Comparison of ENCODE assay signal across 24 cellular contexts in the genomic region with DNA sequence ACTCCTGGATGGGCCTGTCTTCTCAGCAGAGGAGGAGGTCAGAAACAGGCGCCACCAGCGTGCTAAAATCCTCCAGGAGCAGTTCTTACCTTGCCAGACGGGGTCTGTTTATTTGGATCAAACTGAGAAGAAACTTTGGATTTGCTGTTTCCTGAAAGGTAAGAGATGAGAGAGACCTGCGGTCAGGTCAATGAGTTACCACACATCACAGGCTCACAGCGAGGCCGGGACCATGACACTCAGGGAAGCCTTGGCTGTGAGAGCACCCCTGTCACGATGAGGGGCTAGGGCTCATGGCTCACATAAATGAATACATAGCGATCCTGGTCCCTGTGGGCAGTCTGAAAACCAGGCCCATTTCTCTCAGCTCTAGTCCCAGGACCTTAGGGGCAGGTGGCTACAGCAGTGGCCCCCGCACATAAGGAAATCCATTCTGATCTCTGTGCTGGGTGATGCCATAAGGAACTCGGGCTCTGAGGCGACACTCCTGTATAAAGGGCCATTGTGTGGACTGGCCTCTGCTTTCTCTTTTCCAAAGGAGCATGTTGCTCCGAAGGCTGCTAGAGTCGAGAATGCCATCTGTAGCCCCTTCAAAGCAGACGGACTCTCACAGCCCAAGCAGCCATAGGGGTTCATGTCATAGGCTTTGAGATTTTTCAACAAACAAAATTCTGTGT. TPM values are rescaled to one million over a fixed set of nuclear protein-coding genes. Genes with fewer than 3 reads are reported as not detected.
DNase-seq lines count a peak whose midpoint lies in the region; ATAC-seq, FAIRE-seq and TF ChIP-seq lines count a peak whose summit lies in the region.
"Had no signal": no experiment of that assay in that cellular context is flagged by ENCODE, and none has a peak within 500 bp of the region (broad histone marks: within the 10 kb centered on the region; RNA-seq: fewer than 3 reads in every experiment).

No MANE protein-coding gene starts in this region.

- H2AFZ ChIP-seq in SK-N-SH (ENCODE audit: low read depth): no peak overlapping the region

- 96% methylated on average over 11 of the region's 14 CpGs for WGBS in SK-N-SH (ENCODE audit: low lambda C conversion rate)

- CTCF ChIA-PET in SK-N-SH (lab: Yijun Ruan, JAX): interaction anchor here (1.1 to 3.4 kb wide), 2 partner anchors 31 to 152 kb away, joined by 3 to 17 read pairs; no protein-coding TSS in a partner anchor

- POLR2A ChIA-PET in SK-N-SH (lab: Yijun Ruan, JAX): no interaction called here

- H3F3A ChIP-seq in SK-N-SH (replicated peaks; ENCODE audit: insufficient read depth): peaks cover 4% of the 10 kb centered on the region

- H3K27me3 ChIP-seq in dorsolateral prefrontal cortex: no peaks in the 10 kb centered on the region
- no peaks in the 10 kb centered on the region for H3K27me3 ChIP-seq in SK-N-SH (ENCODE audit: insufficient read depth)
- H3K27me3 ChIP-seq: stomach had no signal

- H3K36me3 Mint-ChIP-seq in stimulated activated naive CD8-positive, alpha-beta T cell treated with anti-CD3 and anti-CD28 coated beads, Interleukin-15, Interleukin-2, amounts not matched to agents 100 ng/mL and 50 ng/mL, for 24 hours (ENCODE audit: low read depth): peaks cover 80% of the 10 kb centered on the region

- no peaks in the 10 kb centered on the region for H4K20me1 ChIP-seq in SK-N-SH (ENCODE audit: insufficient read depth)

- H3K4me2 ChIP-seq in SK-N-SH: no peak overlapping the region

- FAIRE-seq in GM19239 (lab: Jason Lieb, UNC): no peak
- FAIRE-seq: small intestine had no signal

- H3K4me1 Mint-ChIP-seq in stimulated activated naive CD8-positive, alpha-beta T cell treated with anti-CD3 and anti-CD28 coated beads, Interleukin-15, Interleukin-2, amounts not matched to agents 100 ng/mL and 50 ng/mL, for 24 hours (ENCODE audit: low read depth): peaks cover 8% of the 10 kb centered on the region

- intact Hi-C loops in dorsolateral prefrontal cortex (cut with DNase I): loop anchor here (10.0 kb wide), 2 partner anchors 106 to 146 kb away; no protein-coding TSS in a partner anchor

- no peak for ATAC-seq in stimulated activated naive CD8-positive, alpha-beta T cell treated with anti-CD3 and anti-CD28 coated beads, Interleukin-15, Interleukin-2, amounts not matched to agents 100 U/mL and 50 U/mL, for 24 hours
- ATAC-seq: HCT116; natural killer cell treated with Interleukin-12 subunit alpha and Interleukin-12 subunit beta and Interleukin-15 and Interleukin-18, amount 100 ng/mL, for 72 hours; psoas muscle had no signal

- TF ChIP-seq CTCF in dorsolateral prefrontal cortex (IDR thresholded peaks at IDR 0.05 in 54 of 56, conservative IDR thresholded peaks at IDR 0.05 in 2 of 56; ENCODE audit: low read depth in 1 of 56, partially characterized antibody in 56 of 56): no peak
- no peak for TF ChIP-seq CTCF in SK-N-SH (IDR thresholded peaks at IDR 0.05)

- H3K4me3 ChIP-seq in dorsolateral prefrontal cortex (no peak overlapping the region), SK-N-SH (ENCODE audit: low read depth in 2 of 2, low read length in 1 of 2) (no peak overlapping the region)
- H3K4me3 ChIP-seq: psoas muscle, stomach had no signal

- H3K36me3 ChIP-seq in SK-N-SH (replicated peaks in 1 of 2; ENCODE audit: control insufficient read depth in 1 of 2, insufficient read depth in 2 of 2, low read length in 1 of 2): peaks cover 45 to 59% of the 10 kb centered on the region in 2 experiments

- H3K4me1 ChIP-seq in SK-N-SH (ENCODE audit: control insufficient read depth in 1 of 2, insufficient read depth in 2 of 2, low read depth in 1 of 2, low read length in 1 of 2): no peaks in the 10 kb centered on the region
- H3K4me1 ChIP-seq: psoas muscle, stomach had no signal

- H3K27ac ChIP-seq in dorsolateral prefrontal cortex (peak overlapping the region in 40 of 59 donors; percentile 2 to 74 (median 34)), SK-N-SH (ENCODE audit: low read depth in 2 of 2, low read length in 1 of 2) (no peak overlapping the region)
- H3K27ac ChIP-seq: psoas muscle, stomach had no signal

- no peaks in the 10 kb centered on the region for H3K9me3 Mint-ChIP-seq in stimulated activated naive CD8-positive, alpha-beta T cell treated with anti-CD3 and anti-CD28 coated beads, Interleukin-15, Interleukin-2, amounts not matched to agents 100 ng/mL and 50 ng/mL, for 24 hours
- H3K9me3 Mint-ChIP-seq: activated T-helper 2 cell treated with anti-CD3 and anti-CD28 coated beads, Interferon-gamma antibody, Interleukin-2, Interleukin-4, amounts not matched to agents 10 μg/mL and 5 μg/mL and 100 μg/mL, durations not matched to agents 14 hours and 24 hours and 36 hours; natural killer cell treated with Interleukin-12 subunit alpha and Interleukin-12 subunit beta and Interleukin-15 and Interleukin-18, amount 100 ng/mL, for 72 hours had no signal

- H3K9me3 ChIP-seq in SK-N-SH: no peaks in the 10 kb centered on the region
- H3K9me3 ChIP-seq: psoas muscle, stomach had no signal

- H3K9ac ChIP-seq in SK-N-SH: no peak overlapping the region

- no peak for DNase-seq in stimulated activated naive CD8-positive, alpha-beta T cell treated with anti-CD3 and anti-CD28 coated beads, Interleukin-15, Interleukin-2, amounts not matched to agents 100 U/mL and 50 U/mL, for 24 hours
- DNase-seq in dorsolateral prefrontal cortex (peak in 4 of 10 donors; percentile 21 to 32 (median 28)), pons (ENCODE audit: low spot score) (peak; percentile 67), GM19239 (ENCODE audit: insufficient read length, low spot score) (no peak), DMS53 treated with DMSO at 0.1 percent for 48 hours (lab: John Stamatoyannopoulos, UW; ENCODE audit: unreplicated experiment) (no peak), CD1c-positive myeloid dendritic cell (ENCODE audit: extremely low spot score) (no peak), SK-N-SH (no peak)
- DNase-seq: central memory CD4-positive, alpha-beta T cell; erythroblast; foreskin melanocyte; mesenchymal stem cell; NCI-H1105; NCI-H2081 treated with DMSO at 0.1 percent for 48 hours; NCI-H524; small intestine; stimulated activated CD4-positive, alpha-beta T cell treated with anti-CD3 and anti-CD28 coated beads, Interleukin-2, amount 100 ng/mL, for 48 hours; stomach; T1000 had no signal

- no peak overlapping the region for H3K4me3 Mint-ChIP-seq in stimulated activated naive CD8-positive, alpha-beta T cell treated with anti-CD3 and anti-CD28 coated beads, Interleukin-15, Interleukin-2, amounts not matched to agents 100 ng/mL and 50 ng/mL, for 24 hours
- H3K4me3 Mint-ChIP-seq: natural killer cell treated with Interleukin-12 subunit alpha and Interleukin-12 subunit beta and Interleukin-15 and Interleukin-18, amount 100 ng/mL, for 72 hours had no signal

- H3K27me3 Mint-ChIP-seq in stimulated activated naive CD8-positive, alpha-beta T cell treated with anti-CD3 and anti-CD28 coated beads, Interleukin-15, Interleukin-2, amounts not matched to agents 100 ng/mL and 50 ng/mL, for 24 hours: no peaks in the 10 kb centered on the region
- H3K27me3 Mint-ChIP-seq: natural killer cell treated with Interleukin-12 subunit alpha and Interleukin-12 subunit beta and Interleukin-15 and Interleukin-18, amount 100 ng/mL, for 72 hours had no signal

- H3K9me2 ChIP-seq in SK-N-SH: no peaks in the 10 kb centered on the region

- H3K79me2 ChIP-seq in SK-N-SH (ENCODE audit: insufficient read depth): no peaks in the 10 kb centered on the region

- no peak for TF ChIP-seq EP300 in SK-N-SH (IDR thresholded peaks at IDR 0.05; ENCODE audit: borderline replicate concordance in 1 of 2, low read depth in 1 of 2, low read length in 1 of 2)

- no peak for TF ChIP-seq RAD21 in SK-N-SH (IDR thresholded peaks at IDR 0.05; ENCODE audit: low read length)

- peak overlapping the region; percentile 90 for H3K27ac Mint-ChIP-seq in stimulated activated naive CD8-positive, alpha-beta T cell treated with anti-CD3 and anti-CD28 coated beads, Interleukin-15, Interleukin-2, amounts not matched to agents 100 ng/mL and 50 ng/mL, for 24 hours
- H3K27ac Mint-ChIP-seq: natural killer cell treated with Interleukin-12 subunit alpha and Interleukin-12 subunit beta and Interleukin-15 and Interleukin-18, amount 100 ng/mL, for 72 hours had no signal

TF ChIP-seq in SK-N-SH, 30 proteins besides CTCF, POLR2A, EP300 and RAD21:
- no peak for TF ChIP-seq FOSL2 (IDR thresholded peaks at IDR 0.05; ENCODE audit: borderline replicate concordance, low read depth)
TF ChIP-seq in SK-N-SH: peak in this region for 0.

RNA-seq across cellular contexts. Expression of a gene that starts 8.9 kb away (rescaled TPM):
- total RNA-seq in dorsolateral prefrontal cortex: 10 to 100 TPM; 32.9 to 80.2 (median 52.9) TPM
- polyA plus RNA-seq in SK-N-SH (2012; rRNA removed): 60.9 and 105 TPM in 2 replicates
- polyA plus RNA-seq in SK-N-SH (2012; cell fraction: cytosol; rRNA removed): 82.2 and 124 TPM in 2 replicates
- polyA plus RNA-seq in SK-N-SH (2012; cell fraction: nucleus; rRNA removed): 61.2 and 80.1 TPM in 2 replicates

RNA-seq across cellular contexts. Expression of a gene that starts 21.7 kb away (rescaled TPM):
- total RNA-seq in dorsolateral prefrontal cortex: 1 to 10 TPM in 5 of 120 experiments, under 1 TPM in 18, not detected in 97; 0.20 to 4.8 (median 0.59) TPM
- polyA plus RNA-seq in SK-N-SH (2012; rRNA removed): not detected in 2 replicates
- not detected in 2 replicates for polyA plus RNA-seq in SK-N-SH (2012; cell fraction: cytosol; rRNA removed)
- 0.05 and 0.21 TPM in 2 replicates for polyA plus RNA-seq in SK-N-SH (2012; cell fraction: nucleus; rRNA removed)
- total RNA-seq: kidney epithelial cell, psoas muscle, stomach had no signal
- polyA plus RNA-seq: small intestine, stomach had no signal

RNA-seq across cellular contexts. Expression of a gene that starts 31.0 kb away (rescaled TPM):
- 100 to 1,000 TPM in 4 of 120 experiments, 10 to 100 TPM in 116; 38.5 to 121 (median 79.0) TPM for total RNA-seq in dorsolateral prefrontal cortex
- polyA plus RNA-seq in SK-N-SH (2012; rRNA removed): 62.5 and 79.8 TPM in 2 replicates
- 38.4 and 42.5 TPM in 2 replicates for polyA plus RNA-seq in SK-N-SH (2012; cell fraction: cytosol; rRNA removed)
- 151 and 225 TPM in 2 replicates for polyA plus RNA-seq in SK-N-SH (2012; cell fraction: nucleus; rRNA removed)

RNA-seq across cellular contexts. Expression of a gene that starts 56.2 kb away (rescaled TPM):
- total RNA-seq in dorsolateral prefrontal cortex: 100 to 1,000 TPM; 130 to 197 (median 159) TPM
- polyA plus RNA-seq in SK-N-SH (2012; rRNA removed): 156 and 207 TPM in 2 replicates
- polyA plus RNA-seq in SK-N-SH (2012; cell fraction: cytosol; rRNA removed): 151 and 217 TPM in 2 replicates
- polyA plus RNA-seq in SK-N-SH (2012; cell fraction: nucleus; rRNA removed): 379 and 436 TPM in 2 replicates

Comparison
In these comparisons a context has a peak if more than half of its experiments do, and no peak if none do; other contexts are left out.
1. H3K27ac ChIP-seq: peak in dorsolateral prefrontal cortex (40 of 59); none in SK-N-SH (0 of 2).